Comparison of ENCODE assay signal across 25 cellular contexts in genomic region chr17:67046398-67046797, GRCh38. TPM values are rescaled to one million over a fixed set of nuclear protein-coding genes. Genes with fewer than 3 reads are reported as not detected.
"Had no signal": no experiment of that assay in that cellular context is flagged by ENCODE, and none has a peak within 500 bp of the region (broad histone marks: within the 10 kb centered on the region; RNA-seq: fewer than 3 reads in every experiment).

No MANE protein-coding gene starts in this region.

- H3K4me3 ChIP-seq: neural progenitor cell, tibial nerve had no signal

- H3K27me3 Mint-ChIP-seq: stimulated activated naive CD8-positive, alpha-beta T cell treated with anti-CD3 and anti-CD28 coated beads, Interleukin-15, amount 100 ng/mL, for 72 hours had no signal

- H3K27ac Mint-ChIP-seq: dendritic cell treated with granulocyte-macrophage colony-stimulating factor and Interleukin-4, amounts not matched to agents 40 ng/mL and 50 ng/mL, for 4 days; naive thymus-derived CD4-positive, alpha-beta T cell; neural progenitor cell; progenitor cell of endocrine pancreas; stimulated activated effector memory CD8-positive, alpha-beta T cell treated with anti-CD3 and anti-CD28 coated beads, Interleukin-12 subunit alpha, Interleukin-12 subunit beta, amount 100 ng/mL, for 72 hours; WTC11 had no signal

- H3K27ac ChIP-seq: neural progenitor cell, tibial nerve had no signal

- H2AFZ ChIP-seq: neural progenitor cell had no signal

- DNase-seq: activated gamma-delta T cell treated with Interleukin-2 at 50 U/mL for 16 hours; activated T-cell treated with anti-CD3 and anti-CD28 coated beads, Interleukin-2, amount 50 U/mL, for 1 hour; aorta; effector CD8-positive, alpha-beta T cell; erythroblast; foreskin fibroblast; left ventricle myocardium superior; mammary epithelial cell; naive thymus-derived CD4-positive, alpha-beta T cell; stimulated activated CD4-positive, alpha-beta T cell treated with anti-CD3 and anti-CD28 coated beads, Interleukin-2, amount 100 ng/mL, for 24 hours; stimulated activated naive CD8-positive, alpha-beta T cell treated with anti-CD3 and anti-CD28 coated beads, Interleukin-15, amount 100 ng/mL, for 72 hours; T-helper 1 cell; T1000 had no signal

- H3K36me3 ChIP-seq: neural progenitor cell had no signal

- H3K4me3 Mint-ChIP-seq: activated naive CD4-positive, alpha-beta T cell treated with anti-CD3 and anti-CD28 coated beads, Interleukin-2, amount 50 U/mL, for 24 hours; dendritic cell treated with granulocyte-macrophage colony-stimulating factor and Interleukin-4, amounts not matched to agents 40 ng/mL and 50 ng/mL, for 4 days; naive thymus-derived CD4-positive, alpha-beta T cell; neural progenitor cell; stimulated activated effector memory CD8-positive, alpha-beta T cell treated with anti-CD3 and anti-CD28 coated beads, Interleukin-12 subunit alpha, Interleukin-12 subunit beta, amount 100 ng/mL, for 72 hours; stimulated activated naive CD8-positive, alpha-beta T cell treated with anti-CD3 and anti-CD28 coated beads, Interleukin-15, amount 100 ng/mL, for 72 hours; WTC11 had no signal

- H3K36me3 Mint-ChIP-seq: neural progenitor cell; stimulated activated effector memory CD8-positive, alpha-beta T cell treated with anti-CD3 and anti-CD28 coated beads, Interleukin-12 subunit alpha, Interleukin-12 subunit beta, amount 100 ng/mL, for 72 hours had no signal

- H3K4me2 ChIP-seq: neural progenitor cell had no signal

- H3K4me1 Mint-ChIP-seq: activated naive CD4-positive, alpha-beta T cell treated with anti-CD3 and anti-CD28 coated beads, Interleukin-2, amount 50 U/mL, for 24 hours; naive thymus-derived CD4-positive, alpha-beta T cell; stimulated activated effector memory CD8-positive, alpha-beta T cell treated with anti-CD3 and anti-CD28 coated beads, Interleukin-12 subunit alpha, Interleukin-12 subunit beta, amount 100 ng/mL, for 72 hours; stimulated activated naive CD8-positive, alpha-beta T cell treated with anti-CD3 and anti-CD28 coated beads, Interleukin-15, amount 100 ng/mL, for 72 hours; WTC11 had no signal

- H3K9ac ChIP-seq: neural progenitor cell had no signal

- H3K4me1 ChIP-seq: neural progenitor cell, tibial nerve had no signal

- ATAC-seq: left ventricle myocardium superior; naive thymus-derived CD4-positive, alpha-beta T cell; stimulated activated effector memory CD8-positive, alpha-beta T cell treated with anti-CD3 and anti-CD28 coated beads, Interleukin-12 subunit alpha, Interleukin-12 subunit beta, amount 100 ng/mL, for 72 hours; stimulated activated naive CD8-positive, alpha-beta T cell treated with anti-CD3 and anti-CD28 coated beads, Interleukin-15, amount 100 ng/mL, for 72 hours; WTC11 had no signal

- H3K27me3 ChIP-seq: neural progenitor cell, tibial nerve had no signal

RNA-seq across cellular contexts. Expression of gene CACNG1, which starts 2.0 kb away (rescaled TPM):
- total RNA-seq: aorta; cardiac septum; chondrocyte; fibroblast of lung; glomerular endothelial cell; left ventricle myocardium superior; mammary epithelial cell; naive thymus-derived CD4-positive, alpha-beta T cell; osteocyte; tibial nerve; WTC11 had no signal
- polyA plus RNA-seq: fibroblast of lung; mammary epithelial cell; naive thymus-derived CD4-positive, alpha-beta T cell had no signal
